11 cellular contexts compared by ENCODE assay signal in genomic region chr18:12309683-12310198, GRCh38. TPM values are rescaled to one million over a fixed set of nuclear protein-coding genes. Genes with fewer than 3 reads are reported as not detected.
DNase-seq lines count a peak whose midpoint lies in the region; ATAC-seq and TF ChIP-seq lines count a peak whose summit lies in the region.
"Had no signal": no experiment of that assay in that cellular context is flagged by ENCODE, and none has a peak within 500 bp of the region (broad histone marks: within the 10 kb centered on the region; RNA-seq: fewer than 3 reads in every experiment).

No MANE protein-coding gene starts in this region.

- H3K27me3 ChIP-seq in A673 (replicated peaks; ENCODE audit: insufficient read depth, low read depth, low read length, poor library complexity) (no peaks in the 10 kb centered on the region), HUES6 (ENCODE audit: control insufficient read depth, insufficient read depth, low read length) (peaks cover 28% of the 10 kb centered on the region), muscle layer of duodenum (ENCODE audit: low read depth, low read length) (no peaks in the 10 kb centered on the region)

- H3K9ac ChIP-seq in HUES6 (ENCODE audit: low read length): peak overlapping the region; percentile 45

- CTCF ChIA-PET in A673 (lab: Charles Lee): interaction anchor here (0.5 to 1.0 kb wide), 2 partner anchors 22 to 362 kb away, joined by 5 to 6 read pairs; no protein-coding TSS in a partner anchor

- H3K9me3 ChIP-seq in A673 (ENCODE audit: low read depth, low read length, poor library complexity, severe bottlenecking) (peaks cover 17% of the 10 kb centered on the region), HUES6 (ENCODE audit: control insufficient read depth, insufficient read depth, low read depth, low read length) (peaks cover 2% of the 10 kb centered on the region; the same call in 1 of the 2 replicates), muscle layer of duodenum (ENCODE audit: control insufficient read depth in 1 of 2, low read length in 2 of 2) (peaks cover 0 to 3% of the 10 kb centered on the region in 2 donors)

- intact Hi-C loops in A673 (cut with micrococcal nuclease; ENCODE audit: unreplicated experiment): loop anchor here (5.0 kb wide), 1 partner anchor 52 kb away; no protein-coding TSS in a partner anchor

- H3K27ac ChIP-seq in A673 (ENCODE audit: low read depth, low read length, poor library complexity, severe bottlenecking) (peak overlapping the region; percentile 10), HUES6 (ENCODE audit: low read depth, low read length) (no peak overlapping the region), coronary artery (peak overlapping the region; percentile 99), muscle layer of duodenum (ENCODE audit: low read length) (peak overlapping the region; percentile 81)

- BruUV-seq in A673 (replicated peaks; lab: Mats Ljungman, UMichigan): TSS peak; percentile 35

- H3K4me3 ChIP-seq in A673 (ENCODE audit: low read depth, low read length, poor library complexity, severe bottlenecking) (peak overlapping the region; percentile 97), HUES6 (ENCODE audit: low read depth, low read length) (peak overlapping the region; percentile 90), coronary artery (peak overlapping the region; percentile 95), muscle layer of duodenum (ENCODE audit: low read depth in 1 of 2, low read length in 2 of 2) (peak overlapping the region; percentile 63 to 72)

- DNase-seq in A673 (ENCODE audit: low spot score): no peak
- peak; percentile 57 for DNase-seq in coronary artery (ENCODE audit: low spot score)
- DNase-seq in HPDE6-E6E7 (ENCODE audit: extremely low spot score): no peak
- no peak for DNase-seq in NAMALWA (ENCODE audit: low spot score)
- DNase-seq in GM20000 (ENCODE audit: low spot score): no peak
- DNase-seq: anterior cingulate cortex; stimulated activated CD4-positive, alpha-beta T cell treated with anti-CD3 and anti-CD28 coated beads, Interleukin-1b, Interleukin-23, amount 100 ng/mL, for 48 hours had no signal

- H3K36me3 ChIP-seq in A673 (ENCODE audit: insufficient read depth, low read length, poor library complexity, severe bottlenecking) (peaks cover 44% of the 10 kb centered on the region), HUES6 (ENCODE audit: control insufficient read depth, insufficient read depth, low read length) (peaks cover 49% of the 10 kb centered on the region), muscle layer of duodenum (ENCODE audit: control insufficient read depth in 1 of 2, insufficient read depth in 2 of 2, low read length in 2 of 2) (peaks cover 12 to 19% of the 10 kb centered on the region in 2 donors)

- no peak for ATAC-seq in HG03108 (IDR thresholded peaks at IDR 0.05; ENCODE audit: unreplicated experiment)

- TF ChIP-seq CTCF in A673 (conservative IDR thresholded peaks at IDR 0.05; ENCODE audit: low read depth, low read length) (no peak), coronary artery (IDR thresholded peaks at IDR 0.05) (no peak), GM20000 (IDR thresholded peaks at IDR 0.05; ENCODE audit: extremely low read depth, missing control alignments) (no peak)

- POLR2A ChIA-PET in A673 (lab: Charles Lee; ENCODE audit: low non-redundant PET): no interaction called here

- H3K4me1 ChIP-seq in A673 (ENCODE audit: insufficient read depth, low read length, poor library complexity, severe bottlenecking) (peaks cover 24% of the 10 kb centered on the region), HUES6 (ENCODE audit: control insufficient read depth, insufficient read depth, low read length) (peaks cover 36% of the 10 kb centered on the region), muscle layer of duodenum (ENCODE audit: control insufficient read depth in 1 of 2, insufficient read depth in 2 of 2, low read length in 2 of 2) (peaks cover 0 to 55% of the 10 kb centered on the region in 2 donors)

RNA-seq across cellular contexts. Expression of gene TUBB6, which starts 1.7 kb away (rescaled TPM):
- total RNA-seq in A673 (2021): 182 and 197 TPM in 2 replicates

RNA-seq across cellular contexts. Expression of gene CIDEA, which starts 55.6 kb away (rescaled TPM):
- not detected in 2 replicates for total RNA-seq in A673 (2021)
- total RNA-seq: Daoy had no signal
